Comparison of ENCODE assay signal across 8 cellular contexts in genomic region chr16:80084614-80085013, GRCh38.
DNase-seq lines count a peak whose midpoint lies in the region; ATAC-seq and TF ChIP-seq lines count a peak whose summit lies in the region.

No MANE protein-coding gene starts in this region.

- DNase-seq in AG04450 (ENCODE audit: low read depth, low spot score) (no peak), WTC11 (ENCODE audit: low spot score) (peak; percentile 51), head of caudate nucleus (peak in 38 of 42 donors; percentile 15 to 77 (median 44)), prostate gland (ENCODE audit: low spot score) (peak; percentile 58), NOMO-1 treated with dmso at 0.1 percent for 144 hours (lab: John Stamatoyannopoulos, UW; ENCODE audit: unreplicated experiment) (no peak), NCI-H2227 treated with DMSO at 0.1 percent for 48 hours (lab: John Stamatoyannopoulos, UW) (no peak)

- H3K4me1 Mint-ChIP-seq in WTC11 = peaks cover 7% of the 10 kb centered on the region; the same call in 1 of the 2 replicates

- H3K4me1 ChIP-seq in prostate gland (replicated peaks) = no peaks in the 10 kb centered on the region

- ATAC-seq in WTC11 (peak; percentile 100), GM19324 (IDR thresholded peaks at IDR 0.05; ENCODE audit: low FRiP score, unreplicated experiment) (no peak)

- H3K27me3 ChIP-seq in AG04450 (ENCODE audit: control insufficient read depth, insufficient read depth, low read length) (no peaks in the 10 kb centered on the region), prostate gland (replicated peaks; ENCODE audit: insufficient read depth) (no peaks in the 10 kb centered on the region)

- no peaks in the 10 kb centered on the region for H3K27me3 Mint-ChIP-seq in WTC11 (ENCODE audit: low read depth)

- H3K4me3 ChIP-seq in AG04450 (ENCODE audit: low read depth, low read length) = no peak overlapping the region
- H3K4me3 ChIP-seq in GM12875 (ENCODE audit: low read depth, low read length) = no peak overlapping the region
- no peak overlapping the region for H3K4me3 ChIP-seq in prostate gland

- intact Hi-C loops in head of caudate nucleus (cut with DNase I) (no loop called here), prostate gland (cut with DNase I) (loop anchor here (5.0 kb wide), 2 partner anchors 477 to 1582 kb away; no protein-coding TSS in a partner anchor)

- H3K4me3 Mint-ChIP-seq in WTC11 = no peak overlapping the region

- no peaks in the 10 kb centered on the region for H3K9me3 Mint-ChIP-seq in WTC11

- H3K27ac ChIP-seq in AG04450 (ENCODE audit: low read depth, low read length) (no peak overlapping the region), prostate gland (no peak overlapping the region)

- CTCF ChIA-PET in AG04450 (lab: Charles Lee) (interaction anchor here (0.6 to 0.8 kb wide), 2 partner anchors 10 to 287 kb away, joined by 3 read pairs; no protein-coding TSS in a partner anchor), WTC11 (lab: Charles Lee) (interaction anchor here (0.5 to 1.3 kb wide), 26 partner anchors 9 to 1409 kb away, joined by 3 to 12 read pairs (median 4); partner anchors contain the start of gene MAF)

- no peak for TF ChIP-seq POLR2A in prostate gland (IDR thresholded peaks at IDR 0.05)

- POLR2A ChIA-PET in AG04450 (lab: Yijun Ruan, JAX) (no interaction called here), WTC11 (lab: Charles Lee) (interaction anchor here (0.6 kb wide), 1 partner anchor 1417 kb away, joined by 3 read pairs; no protein-coding TSS in a partner anchor)

- H3K27ac Mint-ChIP-seq in WTC11 = no peak overlapping the region

- H3K36me3 ChIP-seq in prostate gland = no peaks in the 10 kb centered on the region

- H3K9me3 ChIP-seq in AG04450 (ENCODE audit: control insufficient read depth, insufficient read depth, low read length) (no peaks in the 10 kb centered on the region), prostate gland (no peaks in the 10 kb centered on the region)

- H3K36me3 Mint-ChIP-seq in WTC11 = no peaks in the 10 kb centered on the region

- TF ChIP-seq CTCF in AG04450 (IDR thresholded peaks at IDR 0.05; ENCODE audit: low read depth, low read length) (peak; percentile 35; the same call in 1 of the 2 replicates), GM12875 (IDR thresholded peaks at IDR 0.05; ENCODE audit: borderline replicate concordance, insufficient read depth, low read depth, low read length) (peak; percentile 45; the same call in 1 of the 2 replicates), WTC11 (IDR thresholded peaks at IDR 0.05) (peak; percentile 40; the same call in 1 of the 2 replicates), prostate gland (IDR thresholded peaks at IDR 0.05) (peak; percentile 45 to 75 (median 60))

- WGBS in prostate gland = 6% methylated on average over 5 of the region's 5 CpGs

TF ChIP-seq in WTC11, 78 proteins besides CTCF, POLR2A, EP300 and RAD21 (continues in another document):
- no peak for TF ChIP-seq ZNF396 (CRISPR knock-in tag; IDR thresholded peaks at IDR 0.05; ENCODE audit: borderline replicate concordance)
- TF ChIP-seq ATF1 (CRISPR knock-in tag; IDR thresholded peaks at IDR 0.05) = no peak
- TF ChIP-seq NFE2L1 (CRISPR knock-in tag; IDR thresholded peaks at IDR 0.05) = no peak
- TF ChIP-seq ZNF281 (CRISPR knock-in tag; IDR thresholded peaks at IDR 0.05) = no peak
- no peak for TF ChIP-seq GABPB1 (CRISPR knock-in tag; IDR thresholded peaks at IDR 0.05)
- TF ChIP-seq E2F1 (CRISPR knock-in tag; IDR thresholded peaks at IDR 0.05) = no peak
- TF ChIP-seq USF2 (CRISPR knock-in tag; IDR thresholded peaks at IDR 0.05) = no peak
- TF ChIP-seq ERG (CRISPR knock-in tag; IDR thresholded peaks at IDR 0.05) = no peak
- TF ChIP-seq MAX (CRISPR knock-in tag; IDR thresholded peaks at IDR 0.05) = no peak
- TF ChIP-seq GRHL2 (CRISPR knock-in tag; IDR thresholded peaks at IDR 0.05; ENCODE audit: insufficient replicate concordance, severe bottlenecking) = no peak
- TF ChIP-seq ZBTB21 (CRISPR knock-in tag; IDR thresholded peaks at IDR 0.05; ENCODE audit: borderline replicate concordance) = no peak
- no peak for TF ChIP-seq ZNF671 (CRISPR knock-in tag; IDR thresholded peaks at IDR 0.05)
- no peak for TF ChIP-seq CREM (CRISPR knock-in tag; IDR thresholded peaks at IDR 0.05)
- no peak for TF ChIP-seq ZNF532 (CRISPR knock-in tag; IDR thresholded peaks at IDR 0.05; ENCODE audit: borderline replicate concordance)

Comparison
In these comparisons a context has a peak if more than half of its experiments do, and no peak if none do; other contexts are left out.
1. DNase-seq: peak in WTC11 (single experiment), head of caudate nucleus (38 of 42) and prostate gland (single experiment); none in AG04450 (single experiment), NOMO-1 treated with dmso at 0.1 percent for 144 hours (single experiment) and NCI-H2227 treated with DMSO at 0.1 percent for 48 hours (single experiment).
2. Peak in every context shown above with its lines, with median percentiles within 50 percentile points of each other: CTCF ChIP-seq.